ENCODE assay signal across 8 cellular contexts in the genomic region with DNA sequence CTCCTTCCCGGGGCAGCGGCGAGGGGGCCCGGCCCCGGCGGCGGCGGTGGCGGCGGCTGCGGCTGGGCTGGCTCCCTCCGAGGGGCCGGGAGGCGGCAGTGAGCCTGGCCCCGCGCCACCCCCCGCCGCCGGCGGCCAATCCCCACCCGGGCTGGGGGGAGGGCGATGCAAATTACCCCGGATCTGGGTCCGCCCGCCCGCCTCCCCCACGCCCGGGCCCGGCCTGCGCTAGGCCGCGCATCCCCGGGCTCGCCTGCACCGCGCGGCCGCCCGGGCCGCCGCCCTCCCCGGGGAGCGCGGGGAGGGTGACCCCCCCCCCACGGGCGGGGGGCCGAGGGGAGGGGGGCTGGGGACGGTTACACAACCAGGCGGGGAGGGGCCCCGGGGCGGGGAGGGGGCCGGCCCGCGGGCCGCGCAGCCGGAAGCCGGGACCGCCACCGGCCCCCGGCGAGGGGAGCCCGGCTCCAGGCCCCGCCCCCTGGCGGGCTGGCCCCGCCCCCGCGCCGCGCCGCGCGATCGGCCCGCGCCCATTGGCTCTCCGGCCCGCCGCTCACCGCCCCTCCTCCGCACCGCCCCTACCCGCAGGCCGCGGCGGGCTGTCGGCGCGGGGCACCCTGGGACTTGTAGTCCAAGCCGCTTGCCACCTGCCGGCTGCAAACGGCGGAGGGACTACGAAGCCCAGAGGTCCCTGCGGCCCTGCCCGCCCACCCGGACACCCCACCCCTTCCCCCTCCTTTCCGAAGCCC. TPM values are rescaled to one million over a fixed set of nuclear protein-coding genes. Genes with fewer than 3 reads are reported as not detected.
A peak's percentile ranks its signal among the peaks of the same experiment; 100 is the strongest.
DNase-seq lines count a peak whose midpoint lies in the region; ATAC-seq and TF ChIP-seq lines count a peak whose summit lies in the region.

No MANE protein-coding gene starts in this region.

- H3K27me3 ChIP-seq in kidney epithelial cell (ENCODE audit: control insufficient read depth, insufficient read depth, low read length), result no peaks in the 10 kb centered on the region

- no peaks in the 10 kb centered on the region for H3K36me3 ChIP-seq in kidney epithelial cell (ENCODE audit: control insufficient read depth, insufficient read depth, low read length)

- DNase-seq in AG20443 (ENCODE audit: low spot score), result peak; percentile 99
- peak; percentile 83 for DNase-seq in NCI-H345 treated with DMSO at 0.1 percent for 48 hours (lab: John Stamatoyannopoulos, UW; ENCODE audit: unreplicated experiment)
- peak; percentile 98 for DNase-seq in central memory CD4-positive, alpha-beta T cell
- peak; percentile 75 for DNase-seq in kidney epithelial cell (ENCODE audit: low read depth)
- peak; percentile 84 to 96 (median 92) for DNase-seq in stimulated activated CD4-positive, alpha-beta T cell treated with anti-CD3 and anti-CD28 coated beads, Interleukin-1b, Interleukin-23, amount 100 ng/mL, for 24 hours (ENCODE audit: low read depth in 4 of 4, low spot score in 1 of 4)

- H3K4me3 ChIP-seq in kidney epithelial cell (ENCODE audit: low read depth, low read length), result peak overlapping the region; percentile 91

- peak; percentile 77 for ATAC-seq in GM19043 (IDR thresholded peaks at IDR 0.05; ENCODE audit: low read depth, unreplicated experiment)
- peak; percentile 77 for ATAC-seq in HG03280 (IDR thresholded peaks at IDR 0.05; ENCODE audit: unreplicated experiment)
- ATAC-seq in activated CD4-positive, CD25-positive, alpha-beta regulatory T cell treated with anti-CD3 and anti-CD28 coated beads, Interleukin-2, amount 50 U/mL, for 24 hours, result peak; percentile 82 to 85

- TF ChIP-seq CTCF in kidney epithelial cell (IDR thresholded peaks at IDR 0.05; ENCODE audit: insufficient read depth, low read length, poor library complexity, severe bottlenecking), result no peak

RNA-seq across cellular contexts. Expression of gene ZBTB7A, which starts 1.1 kb away (rescaled TPM):
- 39.9 and 43.3 TPM in 2 replicates for total RNA-seq in kidney epithelial cell

RNA-seq across cellular contexts. Expression of gene PIAS4, which starts 58.1 kb away (rescaled TPM):
- total RNA-seq in kidney epithelial cell, result 38.1 and 43.7 TPM in 2 replicates

RNA-seq across cellular contexts. Expression of gene MAP2K2, which starts 58.3 kb away (rescaled TPM):
- 198 and 249 TPM in 2 replicates for total RNA-seq in kidney epithelial cell

Comparison
In these comparisons a context has a peak if more than half of its experiments do, and no peak if none do; other contexts are left out.
1. Peak in every context shown above with its lines: DNase-seq, ATAC-seq and H3K4me3 ChIP-seq.